Comparison of ENCODE assay signal across 12 cellular contexts in the genomic region with DNA sequence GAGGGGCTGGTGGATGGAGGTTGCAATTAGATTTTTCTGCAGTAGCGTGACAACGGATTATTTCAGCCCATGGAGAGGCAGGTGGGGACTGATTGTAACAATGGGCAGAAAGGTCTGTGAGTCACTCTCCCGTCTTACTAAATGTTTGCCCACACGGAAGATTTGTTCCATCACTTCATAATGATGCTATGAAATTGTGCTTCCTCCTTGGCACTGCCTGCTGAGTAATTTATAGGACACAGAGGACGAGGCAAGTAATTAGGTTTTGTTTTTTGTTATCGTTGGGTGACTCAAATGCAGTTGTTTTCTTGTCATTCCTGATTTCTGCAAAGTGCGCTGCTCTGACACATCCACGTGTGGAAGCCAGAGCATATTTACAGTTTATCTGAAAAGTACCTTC.
"Had no signal": no experiment of that assay in that cellular context is flagged by ENCODE, and none has a peak within 500 bp of the region (broad histone marks: within the 10 kb centered on the region; RNA-seq: fewer than 3 reads in every experiment).

No MANE protein-coding gene starts in this region.

- H3K27me3 ChIP-seq: esophagus squamous epithelium, left lung, right lobe of liver, thyroid gland had no signal

- H3K9me3 ChIP-seq: esophagus squamous epithelium, right lobe of liver, thyroid gland had no signal

- DNase-seq: activated CD4-positive, alpha-beta memory T cell treated with anti-CD3 and anti-CD28 coated beads, Interleukin-2, amount 10 ng/mL, durations not matched to agents 7 days and 5 days; activated naive CD8-positive, alpha-beta T cell treated with anti-CD3 and anti-CD28 coated beads, Interleukin-2, amount 10 ng/mL, durations not matched to agents 7 days and 5 days; anterior cingulate cortex; esophagus squamous epithelium; foreskin fibroblast; heart left ventricle; left lung; occipital lobe; right lobe of liver; thyroid gland had no signal

- FAIRE-seq: bronchial epithelial cell, urothelium cell line had no signal

- H3K4me3 ChIP-seq: esophagus squamous epithelium, heart left ventricle, left lung, right lobe of liver, thyroid gland had no signal

- H3K4me1 ChIP-seq: esophagus squamous epithelium, heart left ventricle, left lung, right lobe of liver, thyroid gland had no signal

- H3K27ac ChIP-seq: esophagus squamous epithelium, heart left ventricle, left lung, right lobe of liver, thyroid gland had no signal

- H3K36me3 ChIP-seq: esophagus squamous epithelium, heart left ventricle, left lung, right lobe of liver, thyroid gland had no signal
